18 cellular contexts compared by ENCODE assay signal in the genomic region with DNA sequence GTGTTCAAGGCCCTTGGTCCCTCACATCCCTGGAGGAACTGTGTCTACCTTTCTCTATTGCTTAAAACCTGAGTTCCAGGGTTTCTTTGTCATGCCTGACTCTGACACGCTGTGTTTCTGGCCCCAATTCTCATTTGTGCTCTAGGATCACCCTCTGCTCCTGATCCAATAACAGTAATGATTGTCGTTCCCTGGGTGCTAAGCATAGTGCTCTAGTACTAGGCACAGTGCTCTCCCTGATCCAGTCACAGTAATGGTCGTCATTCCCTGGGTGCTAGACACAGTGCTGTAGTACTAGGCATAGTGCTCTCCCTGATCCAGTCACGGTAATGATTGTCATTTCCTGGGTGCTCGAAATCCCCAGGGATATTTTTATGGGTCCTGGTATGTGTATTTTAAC. TPM values are rescaled to one million over a fixed set of nuclear protein-coding genes. Genes with fewer than 3 reads are reported as not detected.
A peak's percentile ranks its signal among the peaks of the same experiment; 100 is the strongest.
DNase-seq lines count a peak whose midpoint lies in the region; ATAC-seq, FAIRE-seq and TF ChIP-seq lines count a peak whose summit lies in the region.
"Had no signal": no experiment of that assay in that cellular context is flagged by ENCODE, and none has a peak within 500 bp of the region (broad histone marks: within the 10 kb centered on the region; RNA-seq: fewer than 3 reads in every experiment).

No MANE protein-coding gene starts in this region.

- no peaks in the 10 kb centered on the region for H3K9me1 ChIP-seq in keratinocyte (ENCODE audit: control insufficient read depth, extremely low read depth, insufficient read depth, low read length)

- POLR2A ChIA-PET in CD4-positive, alpha-beta T cell (lab: Charles Lee) = interaction anchor here (1.3 kb wide), 1 partner anchor 26 kb away, joined by 8 read pairs; no protein-coding TSS in a partner anchor
- POLR2A ChIA-PET in HCT116 (lab: Charles Lee) = no interaction called here

- no peak for DNase-seq in CD4-positive, alpha-beta T cell
- DNase-seq in HCT116 (ENCODE audit: low read depth, low spot score) (no peak), keratinocyte (ENCODE audit: low read depth, low spot score) (no peak), SKM-1 (lab: John Stamatoyannopoulos, UW; ENCODE audit: unreplicated experiment) (no peak)
- no peak for DNase-seq in activated naive CD4-positive, alpha-beta T cell treated with anti-CD3 and anti-CD28 coated beads, Interleukin-2, amount 50 U/mL, for 72 hours (ENCODE audit: low spot score in 2 of 2)
- no peak for DNase-seq in activated effector memory CD4-positive, alpha-beta T cell treated with anti-CD3 and anti-CD28 coated beads, Interleukin-2, amount 50 U/mL, for 16 hours
- DNase-seq: glutamatergic neuron, GOT3, NCI-H2081, NCI-H69 had no signal

- no peak for TF ChIP-seq POLR2A in HCT116 (IDR thresholded peaks at IDR 0.05; ENCODE audit: borderline replicate concordance, extremely low read depth, insufficient read depth, insufficient read length)

- H3K9me3 ChIP-seq in CD4-positive, alpha-beta T cell (ENCODE audit: control insufficient read depth, low read length) = peaks cover 3% of the 10 kb centered on the region
- no peaks in the 10 kb centered on the region for H3K9me3 ChIP-seq in HCT116 (ENCODE audit: control insufficient read depth in 1 of 2, insufficient read depth in 1 of 2, low read depth in 1 of 2, low read length in 2 of 2)
- no peaks in the 10 kb centered on the region for H3K9me3 ChIP-seq in keratinocyte (ENCODE audit: control insufficient read depth, low read depth, low read length)
- H3K9me3 ChIP-seq: ascending aorta, tibial nerve had no signal

- CTCF ChIA-PET in CD4-positive, alpha-beta T cell (lab: Charles Lee) = interaction anchor here (1.0 to 1.6 kb wide), 3 partner anchors 11 to 25 kb away, joined by 3 to 5 read pairs (median 3); no protein-coding TSS in a partner anchor
- CTCF ChIA-PET in HCT116 (lab: Charles Lee) = no interaction called here

- TF ChIP-seq RAD21 in HCT116 (IDR thresholded peaks at IDR 0.05; ENCODE audit: low read depth) = no peak

- H3K27ac Mint-ChIP-seq in CD4-positive, alpha-beta T cell = peak overlapping the region; percentile 77
- peak overlapping the region; percentile 73 to 77 for H3K27ac Mint-ChIP-seq in activated naive CD4-positive, alpha-beta T cell treated with anti-CD3 and anti-CD28 coated beads, Interleukin-2, amount 50 U/mL, for 72 hours

- intact Hi-C loops in CD4-positive, alpha-beta T cell (cut with DNase I, micrococcal nuclease) = no loop called here
- intact Hi-C loops in HCT116 (cut with micrococcal nuclease) = no loop called here

- H3K27me3 Mint-ChIP-seq in CD4-positive, alpha-beta T cell = no peaks in the 10 kb centered on the region

- H3K79me2 ChIP-seq in HCT116 (ENCODE audit: insufficient read depth, low read length) = no peaks in the 10 kb centered on the region
- no peaks in the 10 kb centered on the region for H3K79me2 ChIP-seq in keratinocyte (ENCODE audit: control insufficient read depth, insufficient read depth, low read length)

- dilution Hi-C loops in keratinocyte (cut with MboI; ENCODE audit: extremely low pct_ligation_motif_present, low sequenced_read_pairs) = no loop called here

- H4K20me1 ChIP-seq in HCT116 (ENCODE audit: insufficient read depth) = no peaks in the 10 kb centered on the region
- H4K20me1 ChIP-seq in keratinocyte (ENCODE audit: control insufficient read depth, extremely low read depth, insufficient read depth, low read length) = no peaks in the 10 kb centered on the region

- H3K36me3 ChIP-seq in HCT116 (ENCODE audit: control insufficient read depth in 1 of 2, insufficient read depth in 2 of 2, low read length in 2 of 2) (no peaks in the 10 kb centered on the region), keratinocyte (ENCODE audit: control insufficient read depth in 2 of 2, extremely low read depth in 1 of 2, insufficient read depth in 2 of 2, low read length in 2 of 2) (no peaks in the 10 kb centered on the region)
- H3K36me3 ChIP-seq: ascending aorta, tibial nerve had no signal

- no peak for ATAC-seq in CD4-positive, alpha-beta T cell (ENCODE audit: poor library complexity)
- no peak for ATAC-seq in HCT116
- ATAC-seq in activated naive CD4-positive, alpha-beta T cell treated with anti-CD3 and anti-CD28 coated beads, Interleukin-2, amount 50 U/mL, for 72 hours = peak in 1 of 2 donors; percentile 5
- no peak for ATAC-seq in HG03342 (IDR thresholded peaks at IDR 0.05; ENCODE audit: unreplicated experiment)
- no peak for ATAC-seq in HG03469 (IDR thresholded peaks at IDR 0.05; ENCODE audit: unreplicated experiment)
- ATAC-seq: sciatic nerve had no signal

- peaks cover 0 to 13% of the 10 kb centered on the region in 2 experiments; a peak in 1 of 4 replicates for H3K4me1 ChIP-seq in HCT116 (ENCODE audit: control insufficient read depth in 1 of 2, insufficient read depth in 2 of 2, low read length in 2 of 2)
- peaks cover 14% of the 10 kb centered on the region for H3K4me1 ChIP-seq in keratinocyte (ENCODE audit: control insufficient read depth, extremely low read depth, insufficient read depth, low read length)
- H3K4me1 ChIP-seq: ascending aorta, tibial nerve had no signal

- H2AFZ ChIP-seq in HCT116 (ENCODE audit: low read depth, low read length, poor library complexity, severe bottlenecking) (peak overlapping the region; percentile 56), keratinocyte (ENCODE audit: control insufficient read depth, low read length) (peak overlapping the region; percentile 0)

- H3K36me3 Mint-ChIP-seq in CD4-positive, alpha-beta T cell (ENCODE audit: low read depth) = no peaks in the 10 kb centered on the region
- H3K36me3 Mint-ChIP-seq in activated naive CD4-positive, alpha-beta T cell treated with anti-CD3 and anti-CD28 coated beads, Interleukin-2, amount 50 U/mL, for 72 hours = peaks cover 6 to 11% of the 10 kb centered on the region in 2 donors

- peak overlapping the region; percentile 74 for H3K4me3 Mint-ChIP-seq in CD4-positive, alpha-beta T cell

- no peak overlapping the region for H3K27ac ChIP-seq in CD4-positive, alpha-beta T cell (ENCODE audit: low read depth, low read length)
- H3K27ac ChIP-seq in HCT116 (ENCODE audit: low read depth, low read length) (no peak overlapping the region), keratinocyte (ENCODE audit: control insufficient read depth, insufficient read depth, low read length) (peak overlapping the region; percentile 62)
- H3K27ac ChIP-seq: ascending aorta, coronary artery, tibial nerve had no signal

- FAIRE-seq in keratinocyte (lab: Jason Lieb, UNC) = no peak

- no peak overlapping the region for H3K9ac ChIP-seq in HCT116 (ENCODE audit: low read length)
- H3K9ac ChIP-seq in keratinocyte (ENCODE audit: control insufficient read depth, extremely low read depth, insufficient read depth, low read length) = peak overlapping the region; percentile 28

- RAD21 ChIA-PET in HCT116 (lab: Charles Lee; ENCODE audit: low non-redundant PET in 1 of 2, low total read pairs in 2 of 2, uncharacterized antibody in 2 of 2, unreplicated experiment in 2 of 2) = no interaction called here

- peaks cover 3% of the 10 kb centered on the region for H3K9me3 Mint-ChIP-seq in CD4-positive, alpha-beta T cell
- peaks cover 10 to 24% of the 10 kb centered on the region in 2 donors for H3K9me3 Mint-ChIP-seq in activated naive CD4-positive, alpha-beta T cell treated with anti-CD3 and anti-CD28 coated beads, Interleukin-2, amount 50 U/mL, for 72 hours

- no peak overlapping the region for H3K4me3 ChIP-seq in HCT116 (replicated peaks in 1 of 2; ENCODE audit: low read depth in 1 of 2, low read length in 2 of 2)
- no peak overlapping the region for H3K4me3 ChIP-seq in keratinocyte (ENCODE audit: control insufficient read depth in 2 of 3, extremely low read depth in 1 of 3, insufficient read depth in 2 of 3, low read depth in 1 of 3, low read length in 3 of 3)
- H3K4me3 ChIP-seq: ascending aorta, coronary artery, tibial nerve had no signal

- peaks cover 36% of the 10 kb centered on the region for H3K4me1 Mint-ChIP-seq in CD4-positive, alpha-beta T cell (ENCODE audit: low read depth)

- no peak for TF ChIP-seq CTCF in CD4-positive, alpha-beta T cell (IDR thresholded peaks at IDR 0.05)
- no peak for TF ChIP-seq CTCF in HCT116 (IDR thresholded peaks at IDR 0.05 in 2 of 3, conservative IDR thresholded peaks at IDR 0.05 in 1 of 3; ENCODE audit: borderline replicate concordance in 1 of 3, insufficient read depth in 1 of 3, low read depth in 2 of 3, low read length in 2 of 3)
- no peak for TF ChIP-seq CTCF in keratinocyte (optimal IDR thresholded peaks at IDR 0.05 in 1 of 3, IDR thresholded peaks at IDR 0.05 in 1 of 3, conservative IDR thresholded peaks at IDR 0.05 in 1 of 3; ENCODE audit: extremely low read depth in 1 of 3, insufficient read depth in 2 of 3, low read length in 3 of 3)

- no peaks in the 10 kb centered on the region for H3K27me3 ChIP-seq in CD4-positive, alpha-beta T cell (ENCODE audit: control insufficient read depth, insufficient read depth, low read length)
- H3K27me3 ChIP-seq in HCT116 (ENCODE audit: insufficient read depth, low read length) (no peaks in the 10 kb centered on the region), keratinocyte (ENCODE audit: control insufficient read depth, extremely low read depth, insufficient read depth, low read length) (no peaks in the 10 kb centered on the region)
- H3K27me3 ChIP-seq: ascending aorta, tibial nerve had no signal

- H3K4me2 ChIP-seq in HCT116 (ENCODE audit: low read length) (no peak overlapping the region), keratinocyte (ENCODE audit: control insufficient read depth, extremely low read depth, insufficient read depth, low read depth, low read length) (peak overlapping the region; percentile 1)

- H3K9me2 ChIP-seq in HCT116 (ENCODE audit: insufficient read depth) = no peaks in the 10 kb centered on the region

- BruUV-seq in HCT116 (replicated peaks; lab: Mats Ljungman, UMichigan) = no TSS peak

TF ChIP-seq in HCT116, 20 proteins besides CTCF, POLR2A, EP300 and RAD21 (continues in another document):
- no peak for TF ChIP-seq JUND (IDR thresholded peaks at IDR 0.05)
- TF ChIP-seq, protein P1, sequence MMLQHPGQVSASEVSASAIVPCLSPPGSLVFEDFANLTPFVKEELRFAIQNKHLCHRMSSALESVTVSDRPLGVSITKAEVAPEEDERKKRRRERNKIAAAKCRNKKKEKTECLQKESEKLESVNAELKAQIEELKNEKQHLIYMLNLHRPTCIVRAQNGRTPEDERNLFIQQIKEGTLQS (IDR thresholded peaks at IDR 0.05) = no peak
- no peak for TF ChIP-seq ZFX (IDR thresholded peaks at IDR 0.05)
- TF ChIP-seq CEBPB (IDR thresholded peaks at IDR 0.05; ENCODE audit: low read depth) = no peak

RNA-seq across cellular contexts. Expression of a gene that starts 46.6 kb away (rescaled TPM):
- not detected for total RNA-seq in CD4-positive, alpha-beta T cell
- not detected for total RNA-seq in HCT116 (2021; ENCODE audit: unreplicated experiment)
- polyA plus RNA-seq in HCT116 (2012) = not detected in 2 replicates
- total RNA-seq in activated naive CD4-positive, alpha-beta T cell treated with anti-CD3 and anti-CD28 coated beads, Interleukin-2, amount 50 U/mL, for 72 hours = not detected
- polyA plus RNA-seq in keratinocyte = not detected in 3 replicates
- not detected for polyA plus RNA-seq in keratinocyte (2011; ENCODE audit: low read depth)
- not detected in 2 replicates for polyA plus RNA-seq in keratinocyte (2011; cell fraction: cytosol; rRNA removed)
- not detected in 2 replicates for polyA plus RNA-seq in keratinocyte (2011; cell fraction: nucleus; rRNA removed)
- polyA plus RNA-seq in keratinocyte (2012; ENCODE audit: low replicate concordance) = not detected in 2 replicates
- polyA minus RNA-seq in keratinocyte = not detected in 3 replicates
- not detected for polyA minus RNA-seq in keratinocyte (2011; cell fraction: cytosol; rRNA and poly(A)+ RNA removed)
- not detected in 2 replicates for polyA minus RNA-seq in keratinocyte (2011; cell fraction: nucleus; rRNA and poly(A)+ RNA removed)
- total RNA-seq: ascending aorta, lung microvascular endothelial cell, sciatic nerve, tibial nerve had no signal
- polyA plus RNA-seq: esophagus had no signal
